ENCODE assay signal across 22 cellular contexts in the genomic region with DNA sequence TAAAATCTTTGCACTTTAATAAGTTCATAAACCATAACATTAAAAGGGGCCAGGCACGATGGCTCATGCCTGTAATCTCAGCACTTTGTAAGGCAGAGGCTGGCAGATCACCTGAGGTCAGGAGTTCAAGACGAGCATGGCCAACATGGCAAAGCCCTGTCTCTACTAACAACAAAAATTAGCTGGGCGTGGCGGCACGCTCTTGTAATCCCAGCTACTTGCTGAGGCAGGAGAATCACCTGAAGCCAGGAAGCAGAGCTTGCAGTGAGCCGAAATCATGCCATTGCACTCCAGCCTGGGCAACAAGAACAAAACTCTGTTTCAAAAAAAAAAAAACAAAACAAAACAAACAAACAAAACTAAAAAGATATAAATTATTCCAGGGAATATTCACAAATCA.
DNase-seq lines count a peak whose midpoint lies in the region; TF ChIP-seq lines count a peak whose summit lies in the region.
"Had no signal": no experiment of that assay in that cellular context is flagged by ENCODE, and none has a peak within 500 bp of the region (broad histone marks: within the 10 kb centered on the region; RNA-seq: fewer than 3 reads in every experiment).

No MANE protein-coding gene starts in this region.

- H3K4me1 ChIP-seq in parathyroid adenoma (peaks cover 7% of the 10 kb centered on the region), esophagus squamous epithelium (peaks cover 0 to 15% (median 0%) of the 10 kb centered on the region in 3 donors)
- H3K4me1 ChIP-seq: BE2C, BLaER1 had no signal

- no peak overlapping the region for H3K9ac ChIP-seq in parathyroid adenoma
- H3K9ac ChIP-seq: BLaER1 had no signal

- DNase-seq in NCI-H748 (lab: John Stamatoyannopoulos, UW; ENCODE audit: unreplicated experiment) (peak; percentile 3), NCI-H748 treated with DMSO at 0.1 percent for 48 hours (lab: John Stamatoyannopoulos, UW) (no peak), esophagus squamous epithelium (lab: John Stamatoyannopoulos, UW) (no peak), Kasumi-1 (lab: John Stamatoyannopoulos, UW) (no peak)
- DNase-seq: 8988T; ACHN; BE2C; C1 segment of cervical spinal cord; CD4-positive, alpha-beta memory T cell; CD4-positive, CD25-positive, alpha-beta regulatory T cell; CD8-positive, alpha-beta memory T cell; COR-L47; DMS 273 treated with DMSO at 0.1 percent for 48 hours; DMS153; DMS53; DMS79; DND-41; EL; GDM1 had no signal

- H3K36me3 ChIP-seq in parathyroid adenoma (ENCODE audit: control insufficient read depth, insufficient read depth, low read length) (no peaks in the 10 kb centered on the region), esophagus squamous epithelium (no peaks in the 10 kb centered on the region)
- H3K36me3 ChIP-seq: BE2C, BLaER1 had no signal

- intact Hi-C loops in esophagus squamous epithelium (cut with DNase I) = no loop called here

- no peak overlapping the region for H3K4me3 ChIP-seq in parathyroid adenoma (ENCODE audit: low read depth, low read length)
- no peak overlapping the region for H3K4me3 ChIP-seq in esophagus squamous epithelium
- H3K4me3 ChIP-seq: BLaER1, GM12878 had no signal

- H3K27me3 ChIP-seq in parathyroid adenoma (ENCODE audit: control insufficient read depth, insufficient read depth, low read length) (no peaks in the 10 kb centered on the region), esophagus squamous epithelium (no peaks in the 10 kb centered on the region)
- H3K27me3 ChIP-seq: BE2C, BLaER1 had no signal

- no peak overlapping the region for H3K4me2 ChIP-seq in parathyroid adenoma (ENCODE audit: low read length)
- H3K4me2 ChIP-seq: BLaER1 had no signal

- H3K9me3 ChIP-seq in parathyroid adenoma (ENCODE audit: control insufficient read depth, low read length) (no peaks in the 10 kb centered on the region), esophagus squamous epithelium (no peaks in the 10 kb centered on the region)
- H3K9me3 ChIP-seq: BE2C, BLaER1 had no signal

- no peak overlapping the region for H3K27ac ChIP-seq in parathyroid adenoma
- no peak overlapping the region for H3K27ac ChIP-seq in esophagus squamous epithelium
- H3K27ac ChIP-seq: BLaER1 had no signal

- no peak for TF ChIP-seq POLR2A in esophagus squamous epithelium (IDR thresholded peaks at IDR 0.05)

- TF ChIP-seq CTCF in parathyroid adenoma (IDR thresholded peaks at IDR 0.05) (no peak), esophagus squamous epithelium (IDR thresholded peaks at IDR 0.05) (no peak)

- 37 to 43% methylated on average over 4 to 6 of the region's 6 CpGs for WGBS in esophagus squamous epithelium, 2 donors

- H2AFZ ChIP-seq in parathyroid adenoma = peak overlapping the region; percentile 38

- H3K79me2 ChIP-seq in parathyroid adenoma = no peaks in the 10 kb centered on the region
